ENCODE assay signal across 12 cellular contexts in genomic region chr3:196219970-196220311, GRCh38. TPM values are rescaled to one million over a fixed set of nuclear protein-coding genes. Genes with fewer than 3 reads are reported as not detected.
DNase-seq lines count a peak whose midpoint lies in the region; ATAC-seq and TF ChIP-seq lines count a peak whose summit lies in the region.
"Had no signal": no experiment of that assay in that cellular context is flagged by ENCODE, and none has a peak within 500 bp of the region (broad histone marks: within the 10 kb centered on the region; RNA-seq: fewer than 3 reads in every experiment).

No MANE protein-coding gene starts in this region.

- no peaks in the 10 kb centered on the region for H3K27me3 Mint-ChIP-seq in activated B cell treated with CpG ODN at 0.5 μM for 24 hours

- H2AK5ac ChIP-seq in mesendoderm (ENCODE audit: low read length) = no peak overlapping the region

- no peak overlapping the region for H3K27ac Mint-ChIP-seq in activated B cell treated with CpG ODN at 0.5 μM for 24 hours

- no peak overlapping the region for H3K56ac ChIP-seq in mesendoderm (ENCODE audit: low read length)

- H3K9me3 Mint-ChIP-seq in activated B cell treated with CpG ODN at 0.5 μM for 24 hours = no peaks in the 10 kb centered on the region
- H3K9me3 Mint-ChIP-seq: nephron progenitor cell had no signal

- no peak overlapping the region for H4K5ac ChIP-seq in mesendoderm (ENCODE audit: low read length)

- no peak overlapping the region for H3K9ac ChIP-seq in mesendoderm (ENCODE audit: low read length)

- POLR2A ChIA-PET in activated B cell treated with CpG ODN at 0.5 μM for 24 hours (lab: Charles Lee) = no interaction called here

- DNase-seq in heart right ventricle = no peak
- DNase-seq in Right ventricle myocardium inferior (ENCODE audit: missing footprints) = no peak
- DNase-seq in activated B cell treated with CpG ODN at 0.5 μM for 24 hours = no peak
- DNase-seq in lower lobe of right lung = no peak
- DNase-seq in tibial nerve (ENCODE audit: low spot score in 2 of 2) = no peak
- no peak for DNase-seq in NCI-H146 (lab: John Stamatoyannopoulos, UW)
- DNase-seq in mesendoderm = no peak
- DNase-seq in NCI-H774 (lab: John Stamatoyannopoulos, UW) = no peak
- DNase-seq: Caco-2, nephron progenitor cell had no signal

- H3K4me1 Mint-ChIP-seq in activated B cell treated with CpG ODN at 0.5 μM for 24 hours = peaks cover 16% of the 10 kb centered on the region

- no peak overlapping the region for H2BK5ac ChIP-seq in mesendoderm (ENCODE audit: low read length)

- peak overlapping the region; percentile 88 for H3K4me3 Mint-ChIP-seq in activated B cell treated with CpG ODN at 0.5 μM for 24 hours

- peaks cover 0 to 26% (median 8%) of the 10 kb centered on the region in 9 donors for H3K4me1 ChIP-seq in heart right ventricle
- H3K4me1 ChIP-seq in lower lobe of right lung = peaks cover 16% of the 10 kb centered on the region
- H3K4me1 ChIP-seq in tibial nerve = peaks cover 0 to 17% (median 5%) of the 10 kb centered on the region in 4 donors
- H3K4me1 ChIP-seq in mesendoderm (ENCODE audit: control insufficient read depth, low read depth, low read length) = no peaks in the 10 kb centered on the region

- H3K27me3 ChIP-seq in heart right ventricle = peaks cover 0 to 19% (median 7%) of the 10 kb centered on the region in 7 donors
- H3K27me3 ChIP-seq in lower lobe of right lung (ENCODE audit: low read depth) = peaks cover 5% of the 10 kb centered on the region
- H3K27me3 ChIP-seq in tibial nerve = peaks cover 0 to 13% of the 10 kb centered on the region in 2 donors
- H3K27me3 ChIP-seq in mesendoderm (ENCODE audit: insufficient read depth, low read length, poor library complexity) = no peaks in the 10 kb centered on the region

- no peaks in the 10 kb centered on the region for H3K79me2 ChIP-seq in mesendoderm (ENCODE audit: control insufficient read depth, insufficient read depth, low read length)

- H2BK120ac ChIP-seq in mesendoderm (ENCODE audit: low read depth, low read length) = no peak overlapping the region

- H3K9me3 ChIP-seq in heart right ventricle (no peaks in the 10 kb centered on the region), lower lobe of right lung (no peaks in the 10 kb centered on the region), tibial nerve (no peaks in the 10 kb centered on the region)
- H3K9me3 ChIP-seq: Caco-2, thoracic aorta had no signal

- no peak overlapping the region for H4K8ac ChIP-seq in mesendoderm (ENCODE audit: low read depth, low read length)

- WGBS in heart right ventricle, 2 donors = 75 to 84% methylated on average over 19 of the region's 19 CpGs
- 70 to 80% methylated on average over 19 of the region's 19 CpGs for WGBS in tibial nerve, 2 donors
- no CpG with 5 or more reads among the region's 19 CpGs for WGBS in mesendoderm (ENCODE audit: extremely low coverage, insufficient coverage, low lambda C conversion rate)

- peak overlapping the region in 5 of 10 donors; percentile 33 to 81 (median 47) for H3K27ac ChIP-seq in heart right ventricle
- H3K27ac ChIP-seq in lower lobe of right lung = peak overlapping the region; percentile 13
- H3K27ac ChIP-seq in tibial nerve = peak overlapping the region in 3 of 4 donors; percentile 2 to 64 (median 63)
- no peak overlapping the region for H3K27ac ChIP-seq in mesendoderm (ENCODE audit: low read depth, low read length)
- H3K27ac ChIP-seq: thoracic aorta had no signal

- H3K18ac ChIP-seq in mesendoderm (ENCODE audit: low read length) = no peak overlapping the region

- TF ChIP-seq EP300 in tibial nerve (IDR thresholded peaks at IDR 0.05) = no peak

- no peak for TF ChIP-seq POLR2A in tibial nerve (IDR thresholded peaks at IDR 0.05)

- no peak overlapping the region for H2BK15ac ChIP-seq in mesendoderm (replicated peaks; ENCODE audit: low read depth)

- H3K36me3 Mint-ChIP-seq in activated B cell treated with CpG ODN at 0.5 μM for 24 hours (ENCODE audit: low read depth) = no peaks in the 10 kb centered on the region

- ATAC-seq in heart right ventricle (peak in 5 of 8 donors; percentile 4 to 49 (median 18)), Right ventricle myocardium inferior (no peak), activated B cell treated with CpG ODN at 0.5 μM for 24 hours (ENCODE audit: low read depth) (no peak), lower lobe of right lung (peak in 1 of 2 donors; percentile 51)

- TF ChIP-seq CTCF in heart right ventricle (IDR thresholded peaks at IDR 0.05) (no peak), activated B cell treated with CpG ODN at 0.5 μM for 24 hours (IDR thresholded peaks at IDR 0.05) (no peak), lower lobe of right lung (IDR thresholded peaks at IDR 0.05) (no peak), tibial nerve (IDR thresholded peaks at IDR 0.05) (no peak)

- H3K23ac ChIP-seq in mesendoderm (ENCODE audit: low read length) = no peak overlapping the region

- intact Hi-C loops in heart right ventricle (cut with DNase I) = no loop called here
- intact Hi-C loops in Right ventricle myocardium inferior (cut with DNase I) = no loop called here
- intact Hi-C loops in activated B cell treated with CpG ODN at 0.5 μM for 24 hours (cut with micrococcal nuclease) = no loop called here
- intact Hi-C loops in lower lobe of right lung (cut with DNase I) = no loop called here

- no peaks in the 10 kb centered on the region for H3K79me1 ChIP-seq in mesendoderm (ENCODE audit: low read length)

- H3K4me2 ChIP-seq in mesendoderm (ENCODE audit: low read length) = no peak overlapping the region

- CTCF ChIA-PET in activated B cell treated with CpG ODN at 0.5 μM for 24 hours (lab: Charles Lee) = interaction anchor here (2.6 kb wide), 1 partner anchor 146 kb away, joined by 11 read pairs; no protein-coding TSS in a partner anchor

- no peak overlapping the region for H3K4ac ChIP-seq in mesendoderm (ENCODE audit: low read depth, low read length)

- H3K36me3 ChIP-seq in heart right ventricle = no peaks in the 10 kb centered on the region
- H3K36me3 ChIP-seq in lower lobe of right lung = no peaks in the 10 kb centered on the region
- H3K36me3 ChIP-seq in tibial nerve = no peaks in the 10 kb centered on the region
- no peaks in the 10 kb centered on the region for H3K36me3 ChIP-seq in mesendoderm (ENCODE audit: control insufficient read depth, insufficient read depth, low read length)
- H3K36me3 ChIP-seq: thoracic aorta had no signal

- H3K4me3 ChIP-seq in heart right ventricle (peak overlapping the region in 2 of 10 donors; percentile 34 to 44), lower lobe of right lung (peak overlapping the region; percentile 40), tibial nerve (peak overlapping the region in 2 of 4 donors; percentile 21 to 38), mesendoderm (ENCODE audit: low read length) (no peak overlapping the region)

RNA-seq across cellular contexts. Expression of gene SLC51A, which starts 3.6 kb away (rescaled TPM):
- under 1 TPM in 3 of 10 donors, not detected in 7; 0.29 to 0.53 (median 0.52) TPM for total RNA-seq in heart right ventricle
- 1 to 10 TPM in 1 of 2 donors, under 1 TPM in 1; 0.23 to 1.0 TPM for polyA plus RNA-seq in heart right ventricle
- 0.60 TPM for total RNA-seq in Right ventricle myocardium inferior
- total RNA-seq in activated B cell treated with CpG ODN at 0.5 μM for 24 hours = not detected in 2 replicates
- 1.3 TPM for total RNA-seq in lower lobe of right lung
- total RNA-seq in tibial nerve = under 1 TPM in 2 of 4 donors, not detected in 2; 0.30 to 0.66 TPM
- 4.4 TPM for polyA plus RNA-seq in mesendoderm (2013, experiment 1 of 2)
- 3.6 TPM for polyA plus RNA-seq in mesendoderm (2013, experiment 2 of 2)
- total RNA-seq: Caco-2; T-helper 1 cell treated with Interleukin-12 subunit alpha and Interleukin-12 subunit beta and Interleukin-4 antibody, amounts not matched to agents 30 ng/mL and 1 ng/mL, for 36 hours; thoracic aorta had no signal

RNA-seq across cellular contexts. Expression of gene ZDHHC19, which starts 8.7 kb away (rescaled TPM):
- total RNA-seq in heart right ventricle = 1 to 10 TPM in 1 of 10 donors, under 1 TPM in 1, not detected in 8; 0.77 to 1.3 TPM
- under 1 TPM in 1 of 2 donors, not detected in 1; 0.19 TPM for polyA plus RNA-seq in heart right ventricle
- not detected for total RNA-seq in Right ventricle myocardium inferior
- total RNA-seq in activated B cell treated with CpG ODN at 0.5 μM for 24 hours = 0.31 TPM in 1 of 2 replicates, not detected in the other
- total RNA-seq in lower lobe of right lung = 1.0 TPM
- not detected for total RNA-seq in tibial nerve
- 0.88 TPM for polyA plus RNA-seq in mesendoderm (2013, experiment 1 of 2)
- 0.52 TPM for polyA plus RNA-seq in mesendoderm (2013, experiment 2 of 2)
- total RNA-seq: Caco-2; T-helper 1 cell treated with Interleukin-12 subunit alpha and Interleukin-12 subunit beta and Interleukin-4 antibody, amounts not matched to agents 30 ng/mL and 1 ng/mL, for 36 hours had no signal

Comparison
In these comparisons a context has a peak if more than half of its experiments do, and no peak if none do; other contexts are left out.
1. ATAC-seq: peak in heart right ventricle (5 of 8); none in Right ventricle myocardium inferior (single experiment) and activated B cell treated with CpG ODN at 0.5 μM for 24 hours (single experiment).